1 cellular context compared by ENCODE assay signal in genomic region chr22:36343070-36343719, GRCh38.
TF ChIP-seq lines count a peak whose summit lies in the region.

No MANE protein-coding gene starts in this region.

TF ChIP-seq in HepG2, 621 proteins besides CTCF, POLR2A, EP300 and RAD21 (continued from another document):
- TF ChIP-seq TERF1 (CRISPR knock-in tag; IDR thresholded peaks at IDR 0.05) (no peak), TFAP4 (IDR thresholded peaks at IDR 0.05; ENCODE audit: borderline replicate concordance, low read depth) (peak; percentile 35; the same call in 1 of the 2 replicates), MXD4 (CRISPR knock-in tag; IDR thresholded peaks at IDR 0.05) (no peak), GMEB1 (CRISPR knock-in tag; IDR thresholded peaks at IDR 0.05; ENCODE audit: borderline replicate concordance) (no peak), RBM22 (optimal IDR thresholded peaks at IDR 0.05; ENCODE audit: low read length) (peak; percentile 16), ZGPAT (CRISPR knock-in tag; IDR thresholded peaks at IDR 0.05) (peak; percentile 80; the same call in 1 of the 2 replicates), CEBPG (CRISPR knock-in tag; IDR thresholded peaks at IDR 0.05) (peak; percentile 20; the same call in 1 of the 2 replicates), PHF21A (CRISPR knock-in tag; IDR thresholded peaks at IDR 0.05) (no peak), DNMT1 (CRISPR knock-in tag; IDR thresholded peaks at IDR 0.05) (no peak), SOX13 (IDR thresholded peaks at IDR 0.05) (no peak), SOX13 (CRISPR knock-in tag; conservative IDR thresholded peaks at IDR 0.05 in 1 of 2, IDR thresholded peaks at IDR 0.05 in 1 of 2) (peak in 1 of 2 experiments; percentile 48; a peak in 1 of 4 replicates), FOXP1 (IDR thresholded peaks at IDR 0.05) (no peak), FOXP1 (CRISPR knock-in tag; IDR thresholded peaks at IDR 0.05) (peak; percentile 65; the same call in 1 of the 2 replicates), ZNF468 (CRISPR knock-in tag; IDR thresholded peaks at IDR 0.05) (peak; percentile 53; the same call in 1 of the 2 replicates), LRRFIP1 (CRISPR knock-in tag; conservative IDR thresholded peaks at IDR 0.05) (no peak), AKNA (CRISPR knock-in tag; IDR thresholded peaks at IDR 0.05; ENCODE audit: borderline replicate concordance) (no peak)
TF ChIP-seq in HepG2: peak in this region for 18.
